Comparison of ENCODE assay signal across 8 cellular contexts in the genomic region with DNA sequence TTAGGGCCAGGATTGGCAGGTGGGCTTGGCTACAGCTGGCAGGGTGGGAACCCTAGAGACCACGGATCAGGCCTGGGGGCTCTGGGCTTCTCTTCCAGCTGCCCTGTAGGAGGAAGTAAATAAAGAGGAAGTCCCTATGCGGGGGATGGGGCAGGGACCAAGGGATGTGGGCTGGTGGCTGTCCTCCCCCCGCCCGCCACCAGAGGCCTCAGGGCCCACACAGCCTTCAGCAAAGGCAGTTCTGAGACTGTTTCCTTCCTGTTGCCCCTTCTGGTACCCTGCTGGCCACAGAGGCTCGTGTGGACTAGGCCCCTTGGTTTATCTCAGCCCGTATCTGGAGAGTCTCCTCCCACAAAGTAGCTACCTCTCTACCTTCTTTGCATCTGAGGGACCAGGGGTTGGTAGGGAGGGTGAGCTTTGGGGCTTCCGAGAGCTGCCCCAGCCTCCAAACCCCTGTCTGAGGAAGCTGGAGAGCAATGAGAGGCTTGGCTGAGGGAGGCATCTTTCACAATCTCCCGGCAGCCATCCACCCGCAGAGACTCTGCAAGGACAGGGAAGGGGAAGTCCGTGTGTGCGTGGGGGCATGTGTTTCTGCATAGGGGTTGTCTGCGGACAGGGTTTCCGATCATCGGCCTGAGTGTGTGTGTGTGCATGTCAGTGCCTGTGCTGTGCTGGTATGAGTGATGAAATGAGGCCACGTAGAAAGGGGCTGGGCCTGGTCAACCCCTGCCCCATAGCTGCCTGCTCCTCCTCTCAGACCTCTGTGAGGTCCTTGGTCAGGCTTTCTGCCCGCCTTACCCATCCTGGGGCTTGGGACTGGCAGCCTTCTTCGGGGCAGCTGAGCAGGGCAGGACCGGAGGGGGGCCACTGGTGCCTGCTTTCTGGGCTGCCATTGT. TPM values are rescaled to one million over a fixed set of nuclear protein-coding genes. Genes with fewer than 3 reads are reported as not detected.
DNase-seq lines count a peak whose midpoint lies in the region; ATAC-seq and TF ChIP-seq lines count a peak whose summit lies in the region.

No MANE protein-coding gene starts in this region.

- H3K9me3 Mint-ChIP-seq in naive thymus-derived CD4-positive, alpha-beta T cell, result peaks cover 0 to 2% (median 0%) of the 10 kb centered on the region in 11 donors
- no peaks in the 10 kb centered on the region for H3K9me3 Mint-ChIP-seq in stimulated activated naive CD8-positive, alpha-beta T cell treated with anti-CD3 and anti-CD28 coated beads, Interleukin-15, amount 100 ng/mL, for 72 hours

- H3K36me3 Mint-ChIP-seq in naive thymus-derived CD4-positive, alpha-beta T cell, result peaks cover 0 to 24% (median under 1%) of the 10 kb centered on the region in 5 donors

- H3K36me3 ChIP-seq in naive thymus-derived CD4-positive, alpha-beta T cell (ENCODE audit: control insufficient read depth in 2 of 3, insufficient read depth in 3 of 3, low read length in 3 of 3), result peaks cover 0 to 6% (median 3%) of the 10 kb centered on the region in 3 experiments

- intact Hi-C loops in naive thymus-derived CD4-positive, alpha-beta T cell (cut with micrococcal nuclease), result loop anchor here (1.0 to 10.0 kb wide), 4 partner anchors 12 to 257 kb away; a partner anchor contains a TSS

- no peaks in the 10 kb centered on the region for H3K27me3 ChIP-seq in naive thymus-derived CD4-positive, alpha-beta T cell (ENCODE audit: control insufficient read depth in 2 of 2, insufficient read depth in 2 of 2, low read length in 2 of 2)

- DNase-seq in NCI-H226 (peak; percentile 45), epithelial cell of prostate (ENCODE audit: low read depth, low spot score) (peak; percentile 61), GOT3 (lab: John Stamatoyannopoulos, UW) (no peak)
- peak; percentile 59 to 71 (median 61) for DNase-seq in activated CD8-positive, alpha-beta memory T cell treated with anti-CD3 and anti-CD28 coated beads for 48 hours (ENCODE audit: low read depth in 2 of 3, low spot score in 2 of 3)
- DNase-seq in naive thymus-derived CD4-positive, alpha-beta T cell, result peak; percentile 56 to 84 (median 66)
- DNase-seq in stimulated activated naive CD8-positive, alpha-beta T cell treated with anti-CD3 and anti-CD28 coated beads, Interleukin-15, amount 100 ng/mL, for 72 hours, result peak; percentile 82 to 92

- TF ChIP-seq POLR2A in GM15510 (IDR thresholded peaks at IDR 0.05; ENCODE audit: borderline replicate concordance, extremely low read depth, insufficient read length), result peak; percentile 65

- H3K4me1 Mint-ChIP-seq in naive thymus-derived CD4-positive, alpha-beta T cell, result peaks cover 80 to 94% (median 83%) of the 10 kb centered on the region in 7 donors
- peaks cover 97% of the 10 kb centered on the region for H3K4me1 Mint-ChIP-seq in stimulated activated naive CD8-positive, alpha-beta T cell treated with anti-CD3 and anti-CD28 coated beads, Interleukin-15, amount 100 ng/mL, for 72 hours

- H3K27ac ChIP-seq in epithelial cell of prostate, result peak overlapping the region; percentile 70
- peak overlapping the region; percentile 71 for H3K27ac ChIP-seq in naive thymus-derived CD4-positive, alpha-beta T cell (ENCODE audit: low read depth, low read length)

- POLR2A ChIA-PET in naive thymus-derived CD4-positive, alpha-beta T cell (lab: Charles Lee), result interaction anchor here (0.5 to 5.4 kb wide), 11 partner anchors 9 to 247 kb away, joined by 3 to 42 read pairs (median 4); a partner anchor contains a TSS

- CTCF ChIA-PET in naive thymus-derived CD4-positive, alpha-beta T cell (lab: Charles Lee), result interaction anchor here (0.8 to 4.4 kb wide), 17 partner anchors 9 to 561 kb away, joined by 3 to 19 read pairs (median 4); no protein-coding TSS in a partner anchor

- H3K4me3 ChIP-seq in naive thymus-derived CD4-positive, alpha-beta T cell (ENCODE audit: low read length), result peak overlapping the region; percentile 33

- peaks cover 77 to 89% of the 10 kb centered on the region in 2 donors for H3K4me1 ChIP-seq in naive thymus-derived CD4-positive, alpha-beta T cell (ENCODE audit: control insufficient read depth in 2 of 2, insufficient read depth in 2 of 2, low read length in 2 of 2)

- peak; percentile 38 for ATAC-seq in HG02571 (IDR thresholded peaks at IDR 0.05; ENCODE audit: unreplicated experiment)
- peak; percentile 72 for ATAC-seq in naive thymus-derived CD4-positive, alpha-beta T cell
- peak; percentile 84 for ATAC-seq in stimulated activated naive CD8-positive, alpha-beta T cell treated with anti-CD3 and anti-CD28 coated beads, Interleukin-15, amount 100 ng/mL, for 72 hours

- H3K4me3 Mint-ChIP-seq in naive thymus-derived CD4-positive, alpha-beta T cell, result peak overlapping the region; percentile 75 to 91 (median 84)
- H3K4me3 Mint-ChIP-seq in stimulated activated naive CD8-positive, alpha-beta T cell treated with anti-CD3 and anti-CD28 coated beads, Interleukin-15, amount 100 ng/mL, for 72 hours, result peak overlapping the region; percentile 87 to 88

- H3K27me3 Mint-ChIP-seq in naive thymus-derived CD4-positive, alpha-beta T cell, result no peaks in the 10 kb centered on the region
- H3K27me3 Mint-ChIP-seq in stimulated activated naive CD8-positive, alpha-beta T cell treated with anti-CD3 and anti-CD28 coated beads, Interleukin-15, amount 100 ng/mL, for 72 hours, result no peaks in the 10 kb centered on the region

- H3K9me3 ChIP-seq in naive thymus-derived CD4-positive, alpha-beta T cell (ENCODE audit: control insufficient read depth in 2 of 3, low read length in 3 of 3), result no peaks in the 10 kb centered on the region

- peak overlapping the region; percentile 82 to 99 (median 96) for H3K27ac Mint-ChIP-seq in naive thymus-derived CD4-positive, alpha-beta T cell
- peak overlapping the region; percentile 95 to 96 for H3K27ac Mint-ChIP-seq in stimulated activated naive CD8-positive, alpha-beta T cell treated with anti-CD3 and anti-CD28 coated beads, Interleukin-15, amount 100 ng/mL, for 72 hours

RNA-seq across cellular contexts. Expression of a gene that starts 12.5 kb away (rescaled TPM):
- 100 to 1,000 TPM in 2 of 5 experiments, 10 to 100 TPM in 3; 53.8 to 205 (median 97.6) TPM for total RNA-seq in naive thymus-derived CD4-positive, alpha-beta T cell
- 100 to 1,000 TPM; 109 to 131 TPM for polyA plus RNA-seq in naive thymus-derived CD4-positive, alpha-beta T cell
